Comparison of ENCODE assay signal across 31 cellular contexts in the genomic region with DNA sequence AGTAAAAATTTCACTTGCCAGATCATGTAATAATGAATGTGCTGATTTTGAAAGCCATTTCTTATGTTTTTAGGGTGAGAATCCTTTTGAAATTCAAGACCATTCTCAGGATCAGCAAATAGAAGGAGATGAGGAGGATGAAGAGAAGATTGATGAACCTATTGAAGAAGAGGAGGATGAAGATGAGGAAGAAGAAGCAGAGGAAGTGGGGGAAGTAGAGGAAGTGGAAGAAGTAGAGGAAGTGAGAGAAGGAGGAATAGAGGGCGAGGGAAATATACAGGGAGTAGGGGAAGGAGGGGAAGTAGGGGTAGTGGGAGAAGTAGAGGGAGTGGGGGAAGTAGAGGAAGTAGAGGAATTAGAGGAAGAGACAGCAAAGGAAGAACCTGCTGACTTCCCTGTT.
"Had no signal": no experiment of that assay in that cellular context is flagged by ENCODE, and none has a peak within 500 bp of the region (broad histone marks: within the 10 kb centered on the region; RNA-seq: fewer than 3 reads in every experiment).

No MANE protein-coding gene starts in this region.

- H3K4me3 Mint-ChIP-seq: mesothelial cell of epicardium; naive B cell; natural killer cell treated with Interleukin-12 subunit alpha and Interleukin-12 subunit beta and Interleukin-15 and Interleukin-18, amount 100 ng/mL, for 72 hours; neural crest cell had no signal

- H3K36me3 ChIP-seq: uterus had no signal

- H3K4me1 ChIP-seq: colonic mucosa, esophagus muscularis mucosa, foreskin keratinocyte, gastroesophageal sphincter, heart left ventricle, left lung, parathyroid adenoma, right atrium auricular region, suprapubic skin, transverse colon, upper lobe of right lung, uterus had no signal

- H3K9me3 Mint-ChIP-seq: mesothelial cell of epicardium, neural crest cell had no signal

- H3K4me3 ChIP-seq: colonic mucosa, esophagus muscularis mucosa, gastroesophageal sphincter, heart left ventricle, hepatocyte, left lung, mucosa of descending colon, right atrium auricular region, smooth muscle cell, suprapubic skin, transverse colon, upper lobe of right lung, uterus had no signal

- H3K4me1 Mint-ChIP-seq: mesothelial cell of epicardium, neural crest cell had no signal

- H3K27ac Mint-ChIP-seq: mesothelial cell of epicardium; natural killer cell treated with Interleukin-12 subunit alpha and Interleukin-12 subunit beta and Interleukin-15 and Interleukin-18, amount 100 ng/mL, for 72 hours; progenitor cell of endocrine pancreas had no signal

- H3K27me3 Mint-ChIP-seq: naive B cell; natural killer cell treated with Interleukin-12 subunit alpha and Interleukin-12 subunit beta and Interleukin-15 and Interleukin-18, amount 100 ng/mL, for 72 hours; progenitor cell of endocrine pancreas had no signal

- DNase-seq: colonic mucosa; dermis blood vessel endothelial cell; effector memory CD4-positive, alpha-beta T cell; foreskin keratinocyte; heart left ventricle; left cardiac atrium; left lung; mesenchymal stem cell; mucosa of descending colon; naive B cell; stimulated activated CD4-positive, alpha-beta T cell treated with anti-CD3 and anti-CD28 coated beads, Interleukin-12 subunit alpha, Interleukin-12 subunit beta, amount 100 ng/mL, for 4 hours; stimulated activated CD4-positive, alpha-beta T cell treated with anti-CD3 and anti-CD28 coated beads, Interleukin-1b, Interleukin-23, amount 100 ng/mL, for 48 hours; stimulated activated CD4-positive, alpha-beta T cell treated with anti-CD3 and anti-CD28 coated beads, Interleukin-4, amount 100 ng/mL, for 1 hour; stimulated activated CD8-positive, alpha-beta memory T cell treated with anti-CD3 and anti-CD28 coated beads, Interleukin-4, amount 100 ng/mL, for 48 hours; stimulated activated naive CD4-positive, alpha-beta T cell treated with Interleukin-2 at 50 U/mL for 16 hours; transverse colon; upper lobe of right lung; uterus had no signal

- H3K27ac ChIP-seq: colonic mucosa, esophagus muscularis mucosa, foreskin keratinocyte, gastroesophageal sphincter, heart left ventricle, hepatocyte, parathyroid adenoma, right atrium auricular region, suprapubic skin, transverse colon, upper lobe of right lung, uterus had no signal

- ATAC-seq: foreskin keratinocyte; gastroesophageal sphincter; heart left ventricle; left cardiac atrium; left lung; mucosa of descending colon; natural killer cell treated with Interleukin-12 subunit alpha and Interleukin-12 subunit beta and Interleukin-15 and Interleukin-18, amount 100 ng/mL, for 72 hours; sciatic nerve; upper lobe of right lung had no signal

- H3K9ac ChIP-seq: parathyroid adenoma had no signal

- FAIRE-seq: endothelial cell of umbilical vein had no signal

- H3K9me3 ChIP-seq: colonic mucosa, esophagus muscularis mucosa, mucosa of descending colon, suprapubic skin, transverse colon, uterus had no signal
